ENCODE assay signal across 10 cellular contexts in the genomic region with DNA sequence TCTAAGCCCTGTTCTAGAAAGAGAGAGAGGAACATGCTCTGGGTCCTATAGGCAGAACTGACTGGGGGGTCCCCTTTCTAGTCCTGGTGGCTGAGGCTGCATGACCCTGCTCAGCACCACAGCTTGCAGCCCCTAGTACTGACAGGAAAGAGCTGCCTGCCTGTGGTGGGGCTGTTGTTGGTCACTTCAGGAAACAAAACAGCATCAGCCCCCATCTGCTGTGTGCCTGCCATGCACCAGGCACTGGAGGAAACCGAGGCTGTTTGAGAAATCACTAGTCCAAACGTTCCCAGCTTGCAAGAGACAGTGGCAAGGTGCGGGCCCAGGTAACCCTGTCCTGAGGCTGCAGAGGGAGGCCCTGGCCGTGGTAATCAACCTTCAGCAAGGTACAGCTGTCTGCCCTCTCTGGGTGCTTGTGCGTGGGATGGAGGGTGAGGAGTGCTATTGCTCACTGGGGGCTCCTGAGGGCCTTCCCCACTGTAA.
DNase-seq lines count a peak whose midpoint lies in the region; ATAC-seq lines count a peak whose summit lies in the region.
"Had no signal": no experiment of that assay in that cellular context is flagged by ENCODE, and none has a peak within 500 bp of the region (broad histone marks: within the 10 kb centered on the region; RNA-seq: fewer than 3 reads in every experiment).

No MANE protein-coding gene starts in this region.

- POLR2A ChIA-PET in activated CD4-positive, alpha-beta T cell treated with anti-CD3 and anti-CD28 coated beads, Interleukin-2, amount 10 ng/mL, durations not matched to agents 7 days and 5 days (lab: Charles Lee), result no interaction called here

- peak overlapping the region; percentile 75 for H3K27ac Mint-ChIP-seq in activated T-cell treated with anti-CD3 and anti-CD28 coated beads, Interleukin-2, amount 50 U/mL, for 24 hours
- no peak overlapping the region for H3K27ac Mint-ChIP-seq in activated CD4-positive, alpha-beta T cell treated with anti-CD3 and anti-CD28 coated beads, Interleukin-2, amount 10 ng/mL, durations not matched to agents 7 days and 5 days

- no peaks in the 10 kb centered on the region for H3K9me3 Mint-ChIP-seq in activated T-cell treated with anti-CD3 and anti-CD28 coated beads, Interleukin-2, amount 50 U/mL, for 24 hours
- H3K9me3 Mint-ChIP-seq in activated CD4-positive, alpha-beta T cell treated with anti-CD3 and anti-CD28 coated beads, Interleukin-2, amount 10 ng/mL, durations not matched to agents 7 days and 5 days, result no peaks in the 10 kb centered on the region

- no peaks in the 10 kb centered on the region for H3K27me3 Mint-ChIP-seq in activated T-cell treated with anti-CD3 and anti-CD28 coated beads, Interleukin-2, amount 50 U/mL, for 24 hours
- H3K27me3 Mint-ChIP-seq in activated CD4-positive, alpha-beta T cell treated with anti-CD3 and anti-CD28 coated beads, Interleukin-2, amount 10 ng/mL, durations not matched to agents 7 days and 5 days, result no peaks in the 10 kb centered on the region

- in situ Hi-C loops in G401 (cut with HindIII; ENCODE audit: low sequenced_read_pairs), result no loop called here

- peak; percentile 82 for ATAC-seq in GM21737 (IDR thresholded peaks at IDR 0.05; ENCODE audit: unreplicated experiment)
- peak; percentile 41 for ATAC-seq in HG03521 (IDR thresholded peaks at IDR 0.05; ENCODE audit: unreplicated experiment)

- peaks cover 8% of the 10 kb centered on the region for H3K36me3 Mint-ChIP-seq in activated T-cell treated with anti-CD3 and anti-CD28 coated beads, Interleukin-2, amount 50 U/mL, for 24 hours (ENCODE audit: low read depth)
- peaks cover 7% of the 10 kb centered on the region for H3K36me3 Mint-ChIP-seq in activated CD4-positive, alpha-beta T cell treated with anti-CD3 and anti-CD28 coated beads, Interleukin-2, amount 10 ng/mL, durations not matched to agents 7 days and 5 days (ENCODE audit: low read depth)

- no peak for DNase-seq in activated T-cell treated with anti-CD3 and anti-CD28 coated beads, Interleukin-2, amount 50 U/mL, for 24 hours
- no peak for DNase-seq in activated T-cell treated with anti-CD3 and anti-CD28 coated beads, Interleukin-2, amount 50 U/mL, for 48 hours
- peak; percentile 40 for DNase-seq in posterior vena cava (ENCODE audit: low spot score)
- DNase-seq in G401 (ENCODE audit: low spot score), result no peak
- DNase-seq in mucosa of gallbladder (ENCODE audit: low spot score), result no peak
- no peak for DNase-seq in activated CD4-positive, alpha-beta T cell treated with anti-CD3 and anti-CD28 coated beads, Interleukin-2, amount 10 ng/mL, durations not matched to agents 7 days and 5 days
- DNase-seq: activated CD4-positive, alpha-beta T cell treated with anti-CD3 and anti-CD28 coated beads, Interleukin-2, amount 50 U/mL, for 4 hours; erythroblast had no signal

- peaks cover 53% of the 10 kb centered on the region for H3K4me1 Mint-ChIP-seq in activated T-cell treated with anti-CD3 and anti-CD28 coated beads, Interleukin-2, amount 50 U/mL, for 24 hours (ENCODE audit: low read depth)
- H3K4me1 Mint-ChIP-seq in activated CD4-positive, alpha-beta T cell treated with anti-CD3 and anti-CD28 coated beads, Interleukin-2, amount 10 ng/mL, durations not matched to agents 7 days and 5 days, result peaks cover 27% of the 10 kb centered on the region

- no peak overlapping the region for H3K4me3 Mint-ChIP-seq in activated T-cell treated with anti-CD3 and anti-CD28 coated beads, Interleukin-2, amount 50 U/mL, for 24 hours
- H3K4me3 Mint-ChIP-seq in activated CD4-positive, alpha-beta T cell treated with anti-CD3 and anti-CD28 coated beads, Interleukin-2, amount 10 ng/mL, durations not matched to agents 7 days and 5 days, result no peak overlapping the region

- intact Hi-C loops in posterior vena cava (cut with DNase I), result loop anchor here in 1 of 2 donors (5.0 kb wide), 1 partner anchor 85 kb away; no protein-coding TSS in a partner anchor

- CTCF ChIA-PET in activated CD4-positive, alpha-beta T cell treated with anti-CD3 and anti-CD28 coated beads, Interleukin-2, amount 10 ng/mL, durations not matched to agents 7 days and 5 days (lab: Charles Lee), result interaction anchor here (1.8 to 4.7 kb wide), 2 partner anchors 11 to 18 kb away, joined by 7 to 28 read pairs; no protein-coding TSS in a partner anchor
